Comparison of ENCODE assay signal across 21 cellular contexts in genomic region chr19:10575011-10575716, GRCh38. TPM values are rescaled to one million over a fixed set of nuclear protein-coding genes. Genes with fewer than 3 reads are reported as not detected.
A peak's percentile ranks its signal among the peaks of the same experiment; 100 is the strongest.
DNase-seq lines count a peak whose midpoint lies in the region; ATAC-seq, FAIRE-seq and TF ChIP-seq lines count a peak whose summit lies in the region.
"Had no signal": no experiment of that assay in that cellular context is flagged by ENCODE, and none has a peak within 500 bp of the region (broad histone marks: within the 10 kb centered on the region; RNA-seq: fewer than 3 reads in every experiment).

No MANE protein-coding gene starts in this region.

- H3F3A ChIP-seq in GM23248 (ENCODE audit: insufficient read depth): no peaks in the 10 kb centered on the region

- H3K4me2 ChIP-seq in A549: peak overlapping the region; percentile 89
- no peak overlapping the region for H3K4me2 ChIP-seq in GM23248 (ENCODE audit: unreplicated experiment)
- no peak overlapping the region for H3K4me2 ChIP-seq in K562 (ENCODE audit: insufficient read depth, low read length)
- H3K4me2 ChIP-seq: BLaER1 treated with 17β-estradiol and CSF1 and Interleukin-3, amounts not matched to agents 10 nM and 100 nM; GM23338 had no signal

- H3K4me1 Mint-ChIP-seq in activated T-cell treated with anti-CD3 and anti-CD28 coated beads, Interleukin-2, amount 50 U/mL, for 4 hours (ENCODE audit: low read depth): peaks cover 7% of the 10 kb centered on the region

- BruUV-seq in K562 (replicated peaks; lab: Mats Ljungman, UMichigan): no TSS peak

- H2AFZ ChIP-seq in GM23248 (no peak overlapping the region), K562 (ENCODE audit: low read depth, low read length) (no peak overlapping the region)
- H2AFZ ChIP-seq: GM23338 had no signal

- 0 out of 6 replicates have a peak overlapping the region, but pooled peaks of 1 of the 2 experiments have one; percentile 2 for H3K27ac ChIP-seq in A549
- no peak overlapping the region for H3K27ac ChIP-seq in GM23248
- no peak overlapping the region for H3K27ac ChIP-seq in K562 (ENCODE audit: extremely low read depth, low read depth, low read length)

- ATAC-seq in A549 (no peak), K562 (no peak), HG03196 (IDR thresholded peaks at IDR 0.05; ENCODE audit: unreplicated experiment) (no peak)
- ATAC-seq in activated T-cell treated with anti-CD3 and anti-CD28 coated beads, Interleukin-2, amount 50 U/mL, for 4 hours: no peak
- ATAC-seq: GM23338, Right ventricle myocardium inferior had no signal

- H3K9me3 ChIP-seq in A549: no peaks in the 10 kb centered on the region
- no peaks in the 10 kb centered on the region for H3K9me3 ChIP-seq in GM23248 (ENCODE audit: low read depth)
- H3K9me3 ChIP-seq in K562 (replicated peaks; ENCODE audit: control insufficient read depth, insufficient read depth, low read depth, low read length): no peaks in the 10 kb centered on the region
- H3K9me3 ChIP-seq: BLaER1 treated with 17β-estradiol and CSF1 and Interleukin-3, amounts not matched to agents 10 nM and 100 nM; MG63 had no signal

- H3K27me3 ChIP-seq in GM23248 (replicated peaks; ENCODE audit: insufficient read depth) (no peaks in the 10 kb centered on the region), K562 (ENCODE audit: control insufficient read depth in 2 of 2, insufficient read depth in 2 of 2, low read length in 2 of 2) (no peaks in the 10 kb centered on the region)
- H3K27me3 ChIP-seq: BLaER1 treated with 17β-estradiol and CSF1 and Interleukin-3, amounts not matched to agents 10 nM and 100 nM; MG63 had no signal

- CTCF ChIA-PET in A549 (lab: Yijun Ruan, JAX) (interaction anchor here (0.6 kb wide), 1 partner anchor 561 kb away, joined by 3 read pairs; no protein-coding TSS in a partner anchor), K562 (lab: Yijun Ruan, JAX; ENCODE audit: low intra/inter-chr PET ratio) (interaction anchor here (0.6 kb wide), 1 partner anchor 124 kb away, joined by 3 read pairs; no protein-coding TSS in a partner anchor)

- H3K36me3 ChIP-seq in GM23248 (ENCODE audit: low read depth) (no peaks in the 10 kb centered on the region), K562 (ENCODE audit: control insufficient read depth, insufficient read depth, low read length) (no peaks in the 10 kb centered on the region)
- H3K36me3 ChIP-seq: BLaER1 treated with 17β-estradiol and CSF1 and Interleukin-3, amounts not matched to agents 10 nM and 100 nM; MG63 had no signal

- no peak for TF ChIP-seq RAD21 in A549 (conservative IDR thresholded peaks at IDR 0.05 in 1 of 2, IDR thresholded peaks at IDR 0.05 in 1 of 2)
- no peak for TF ChIP-seq RAD21 in K562 (CRISPR knock-in tag; conservative IDR thresholded peaks at IDR 0.05 in 1 of 2, IDR thresholded peaks at IDR 0.05 in 1 of 2)

- H4K20me1 ChIP-seq in GM23248 (ENCODE audit: insufficient read depth) (no peaks in the 10 kb centered on the region), K562 (replicated peaks; ENCODE audit: control insufficient read depth, insufficient read depth, low read length) (no peaks in the 10 kb centered on the region)
- H4K20me1 ChIP-seq: BLaER1 treated with 17β-estradiol and CSF1 and Interleukin-3, amounts not matched to agents 10 nM and 100 nM had no signal

- H3K9ac ChIP-seq in GM23248 (no peak overlapping the region), K562 (ENCODE audit: insufficient read depth in 1 of 2, low read depth in 2 of 2, low read length in 2 of 2) (no peak overlapping the region)
- H3K9ac ChIP-seq: BLaER1 treated with 17β-estradiol and CSF1 and Interleukin-3, amounts not matched to agents 10 nM and 100 nM had no signal

- TF ChIP-seq POLR2A in A549 (IDR thresholded peaks at IDR 0.05; ENCODE audit: low read length): no peak
- TF ChIP-seq POLR2A in K562 (conservative IDR thresholded peaks at IDR 0.05): no peak

- H3K9me1 ChIP-seq in K562 (ENCODE audit: control insufficient read depth, insufficient read depth, low read length): no peaks in the 10 kb centered on the region

- no peaks in the 10 kb centered on the region for H3K27me3 Mint-ChIP-seq in activated T-cell treated with anti-CD3 and anti-CD28 coated beads, Interleukin-2, amount 50 U/mL, for 4 hours (ENCODE audit: low read depth)
- H3K27me3 Mint-ChIP-seq: CD4-positive, alpha-beta memory T cell had no signal

- no peak overlapping the region for H3K4me3 ChIP-seq in A549
- H3K4me3 ChIP-seq in GM23248: no peak overlapping the region
- no peak overlapping the region for H3K4me3 ChIP-seq in K562
- H3K4me3 ChIP-seq: BLaER1 treated with 17β-estradiol and CSF1 and Interleukin-3, amounts not matched to agents 10 nM and 100 nM; GM23338; MG63 had no signal

- 91% methylated on average over 6 of the region's 6 CpGs for WGBS in A549 (ENCODE audit: missing lambda C conversion rate)
- 50 to 51% methylated on average over 6 of the region's 6 CpGs for WGBS in GM23248 (ENCODE audit: low coverage in 1 of 2, low lambda C conversion rate in 2 of 2, missing lambda C conversion rate in 2 of 2), 2 experiments
- 52% methylated on average over 6 of the region's 6 CpGs for whole genome bisulfite sequencing in K562 (ENCODE audit: insufficient coverage, low coverage, missing lambda C conversion rate)

- TF ChIP-seq EP300 in A549 (IDR thresholded peaks at IDR 0.05) (no peak), K562 (IDR thresholded peaks at IDR 0.05; ENCODE audit: low read length) (no peak)

- no peaks in the 10 kb centered on the region for H3K9me2 ChIP-seq in GM23248 (ENCODE audit: insufficient read depth)

- no peaks in the 10 kb centered on the region for H3K9me3 Mint-ChIP-seq in activated T-cell treated with anti-CD3 and anti-CD28 coated beads, Interleukin-2, amount 50 U/mL, for 4 hours
- H3K9me3 Mint-ChIP-seq: CD4-positive, alpha-beta memory T cell; GM23338 had no signal

- in situ Hi-C loops in GM23248 (cut with MboI): no loop called here
- in situ Hi-C loops in K562 (cut with MboI): no loop called here

- no peak overlapping the region for H3K4me3 Mint-ChIP-seq in activated T-cell treated with anti-CD3 and anti-CD28 coated beads, Interleukin-2, amount 50 U/mL, for 4 hours
- H3K4me3 Mint-ChIP-seq: CD4-positive, alpha-beta memory T cell; GM23338 had no signal

- POLR2A ChIA-PET in A549 (lab: Yijun Ruan, JAX): interaction anchor here (0.7 kb wide), 1 partner anchor 568 kb away, joined by 6 read pairs; no protein-coding TSS in a partner anchor
- POLR2A ChIA-PET in K562 (lab: Yijun Ruan, JAX): interaction anchor here (0.6 to 0.7 kb wide), 2 partner anchors 52 to 663 kb away, joined by 3 read pairs; no protein-coding TSS in a partner anchor

- no peak for TF ChIP-seq CTCF in A549 (IDR thresholded peaks at IDR 0.05)
- TF ChIP-seq CTCF in K562 (IDR thresholded peaks at IDR 0.05 in 2 of 3, conservative IDR thresholded peaks at IDR 0.05 in 1 of 3; ENCODE audit: insufficient read depth in 2 of 3, low read depth in 1 of 3, low read length in 3 of 3): no peak

- intact Hi-C loops in K562 (cut with micrococcal nuclease): no loop called here

- DNase-seq in A549 (ENCODE audit: low read depth in 1 of 2, low spot score in 1 of 2): no peak
- peak; percentile 20 for DNase-seq in GM23248
- DNase-seq in K562 (ENCODE audit: extremely low read depth in 1 of 4, low spot score in 3 of 4): no peak
- no peak for DNase-seq in activated T-cell treated with anti-CD3 and anti-CD28 coated beads, Interleukin-2, amount 50 U/mL, for 4 hours
- DNase-seq: CD4-positive, alpha-beta memory T cell; HCEC 1CT; MG63; NCI-H1417; NCI-H1694 treated with DMSO at 0.1 percent for 48 hours; NCI-H2081 treated with DMSO at 0.1 percent for 48 hours; NCI-H2171 treated with DMSO at 0.1 percent for 48 hours; NCI-H524 treated with DMSO at 0.1 percent for 48 hours; NCI-H82 had no signal

- 0 out of 3 replicates have a peak, but pooled peaks cover 8% of the 10 kb centered on the region for H3K4me1 ChIP-seq in A549
- no peaks in the 10 kb centered on the region for H3K4me1 ChIP-seq in GM23248 (ENCODE audit: insufficient read depth)
- peaks cover 6 to 16% of the 10 kb centered on the region in 2 experiments; a peak in 4 of 5 replicates for H3K4me1 ChIP-seq in K562 (replicated peaks in 1 of 2; ENCODE audit: control insufficient read depth in 2 of 2, insufficient read depth in 2 of 2, low read length in 2 of 2)

- H3K79me2 ChIP-seq in GM23248 (ENCODE audit: insufficient read depth) (no peaks in the 10 kb centered on the region), K562 (ENCODE audit: control insufficient read depth, insufficient read depth, low read length) (no peaks in the 10 kb centered on the region)

- no peaks in the 10 kb centered on the region for H3K36me3 Mint-ChIP-seq in activated T-cell treated with anti-CD3 and anti-CD28 coated beads, Interleukin-2, amount 50 U/mL, for 4 hours (ENCODE audit: insufficient read depth)
- H3K36me3 Mint-ChIP-seq: CD4-positive, alpha-beta memory T cell had no signal

- no peak for FAIRE-seq in A549 (lab: Jason Lieb, UNC)
- FAIRE-seq in K562 (lab: Jason Lieb, UNC): no peak
- FAIRE-seq: G401.6, GM18507 had no signal

RNA-seq across cellular contexts. Expression of gene CDKN2D, which starts 6.4 kb away (rescaled TPM):
- polyA plus RNA-seq in A549 (2011; rRNA removed) (2.6 and 3.1 TPM in 2 replicates), A549 (2017; fragmentation: RNase III; extraction: RNeasy Plus Mini Kit Qiagen cat#74134 plus additional on column Dnase treatment) (3.9 to 4.3 TPM (median 4.1 TPM) in 3 replicates), GM23248 (2016; fragmentation: Nextera tagmentation; extraction: Ambion mirVana) (10.7 and 11.7 TPM in 2 replicates), K562 (2011; rRNA removed) (5.7 and 6.6 TPM in 2 replicates), K562 (2014; fragmentation: Illumina TruSeq; extraction: Trizol) (3.7 and 4.0 TPM in 2 replicates), K562 (2014; fragmentation: Nextera tagmentation; extraction: Ambion mirVana) (1 to 10 TPM in 1 of 2 experiments, under 1 TPM in 1; 0.41 to 1.0 TPM), K562 (2014; rRNA removed) (6.7 and 8.2 TPM in 2 replicates)
- 9.4 and 11.5 TPM in 2 replicates for polyA plus RNA-seq in A549 (2012; cell fraction: cytosol; rRNA removed)
- 4.8 and 8.9 TPM in 2 replicates for polyA plus RNA-seq in A549 (2012; cell fraction: nucleus; rRNA removed)
- polyA minus RNA-seq in A549 (2011; rRNA and poly(A)+ RNA removed): 1.0 and 2.0 TPM in 2 replicates
- 7.8 and 8.5 TPM in 2 replicates for total RNA-seq in GM23248 (2014; rRNA removed; shearing (Covaris generic))
- total RNA-seq in K562 (2011; cell fraction: chromatin; rRNA removed; ENCODE audit: low replicate concordance): 3.0 and 4.1 TPM in 2 replicates
- 4.5 and 5.1 TPM in 2 replicates for total RNA-seq in K562 (2011; cell fraction: nucleolus; rRNA removed)
- total RNA-seq in K562 (2011; cell fraction: nucleoplasm; rRNA removed): 4.1 and 6.0 TPM in 2 replicates
- total RNA-seq in K562 (2014; rRNA removed) (1.7 and 2.7 TPM in 2 replicates), K562 (2014; rRNA removed; fragmentation: Illumina TruSeq; extraction: Trizol) (1.7 and 2.4 TPM in 2 replicates), K562 (2015; rRNA removed; fragmentation: Illumina TruSeq; extraction: Trizol) (3.2 and 3.7 TPM in 2 replicates), K562 (2021) (4.1 and 4.7 TPM in 2 replicates)
- 9.6 and 11.2 TPM in 2 replicates for polyA plus RNA-seq in K562 (2011; cell fraction: cytosol; rRNA removed)
- 4.6 and 6.0 TPM in 2 replicates for polyA plus RNA-seq in K562 (2011; cell fraction: nucleus; rRNA removed)
- 4.6 and 12.8 TPM in 2 replicates for polyA plus RNA-seq in K562 (2012)
- 1.7 and 2.1 TPM in 2 replicates for polyA minus RNA-seq in K562 (2011; rRNA and poly(A)+ RNA removed)
- polyA minus RNA-seq in K562 (2011; cell fraction: cytosol; rRNA and poly(A)+ RNA removed): 1.9 and 5.0 TPM in 2 replicates
- 1.1 and 1.2 TPM in 2 replicates for polyA minus RNA-seq in K562 (2011; cell fraction: nucleus; rRNA and poly(A)+ RNA removed)
- 10 to 100 TPM; 15.3 to 19.8 (median 19.7) TPM for total RNA-seq in activated T-cell treated with anti-CD3 and anti-CD28 coated beads, Interleukin-2, amount 50 U/mL, for 4 hours

RNA-seq across cellular contexts. Expression of gene KRI1, which starts 9.4 kb away (rescaled TPM):
- 10.6 and 21.6 TPM in 2 replicates for polyA plus RNA-seq in A549 (2011; rRNA removed)
- polyA plus RNA-seq in A549 (2012; cell fraction: cytosol; rRNA removed): 14.0 and 14.4 TPM in 2 replicates
- polyA plus RNA-seq in A549 (2012; cell fraction: nucleus; rRNA removed): 42.6 and 45.9 TPM in 2 replicates
- 23.2 to 25.6 TPM (median 25.2 TPM) in 3 replicates for polyA plus RNA-seq in A549 (2017; fragmentation: RNase III; extraction: RNeasy Plus Mini Kit Qiagen cat#74134 plus additional on column Dnase treatment)
- polyA minus RNA-seq in A549 (2011; rRNA and poly(A)+ RNA removed): 5.7 and 6.3 TPM in 2 replicates
- 10.5 and 11.3 TPM in 2 replicates for total RNA-seq in GM23248 (2014; rRNA removed; shearing (Covaris generic))
- polyA plus RNA-seq in GM23248 (2016; fragmentation: Nextera tagmentation; extraction: Ambion mirVana): 14.9 and 15.1 TPM in 2 replicates
- 85.4 and 105 TPM in 2 replicates for total RNA-seq in K562 (2011; cell fraction: chromatin; rRNA removed; ENCODE audit: low replicate concordance)
- total RNA-seq in K562 (2011; cell fraction: nucleolus; rRNA removed): 60.1 and 62.2 TPM in 2 replicates
- total RNA-seq in K562 (2011; cell fraction: nucleoplasm; rRNA removed): 49.0 and 54.8 TPM in 2 replicates
- 44.6 and 50.3 TPM in 2 replicates for total RNA-seq in K562 (2014; rRNA removed)
- total RNA-seq in K562 (2014; rRNA removed; fragmentation: Illumina TruSeq; extraction: Trizol): 21.9 and 22.0 TPM in 2 replicates
- 24.7 and 25.0 TPM in 2 replicates for total RNA-seq in K562 (2015; rRNA removed; fragmentation: Illumina TruSeq; extraction: Trizol)
- total RNA-seq in K562 (2021): 34.3 and 37.7 TPM in 2 replicates
- polyA plus RNA-seq in K562 (2011; rRNA removed): 20.0 and 22.8 TPM in 2 replicates
- polyA plus RNA-seq in K562 (2011; cell fraction: cytosol; rRNA removed): 10.8 and 17.6 TPM in 2 replicates
- 52.6 and 92.9 TPM in 2 replicates for polyA plus RNA-seq in K562 (2011; cell fraction: nucleus; rRNA removed)
- polyA plus RNA-seq in K562 (2012): 34.7 and 40.9 TPM in 2 replicates
- 35.2 and 37.7 TPM in 2 replicates for polyA plus RNA-seq in K562 (2014; fragmentation: Illumina TruSeq; extraction: Trizol)
- 1 to 10 TPM; 1.1 to 2.0 TPM for polyA plus RNA-seq in K562 (2014; fragmentation: Nextera tagmentation; extraction: Ambion mirVana)
- 45.3 and 50.7 TPM in 2 replicates for polyA plus RNA-seq in K562 (2014; rRNA removed)
- polyA minus RNA-seq in K562 (2011; rRNA and poly(A)+ RNA removed): 15.9 and 20.0 TPM in 2 replicates
- 19.5 and 21.1 TPM in 2 replicates for polyA minus RNA-seq in K562 (2011; cell fraction: cytosol; rRNA and poly(A)+ RNA removed)
- polyA minus RNA-seq in K562 (2011; cell fraction: nucleus; rRNA and poly(A)+ RNA removed): 19.5 and 20.2 TPM in 2 replicates
- 10 to 100 TPM; 74.2 to 95.4 (median 87.4) TPM for total RNA-seq in activated T-cell treated with anti-CD3 and anti-CD28 coated beads, Interleukin-2, amount 50 U/mL, for 4 hours

RNA-seq across cellular contexts. Expression of gene AP1M2, which starts 11.9 kb away (rescaled TPM):
- polyA plus RNA-seq in A549 (2011; rRNA removed) (13.0 and 17.4 TPM in 2 replicates), A549 (2017; fragmentation: RNase III; extraction: RNeasy Plus Mini Kit Qiagen cat#74134 plus additional on column Dnase treatment) (44.8 to 53.1 TPM (median 45.0 TPM) in 3 replicates), GM23248 (2016; fragmentation: Nextera tagmentation; extraction: Ambion mirVana) (not detected in 2 replicates), K562 (2011; rRNA removed) (0.39 and 0.50 TPM in 2 replicates), K562 (2014; fragmentation: Illumina TruSeq; extraction: Trizol) (0.68 TPM in 1 of 2 replicates, not detected in the other), K562 (2014; fragmentation: Nextera tagmentation; extraction: Ambion mirVana) (1 to 10 TPM; 1.1 to 1.4 TPM), K562 (2014; rRNA removed) (1.1 and 1.3 TPM in 2 replicates)
- 30.6 and 31.2 TPM in 2 replicates for polyA plus RNA-seq in A549 (2012; cell fraction: cytosol; rRNA removed)
- 8.6 and 21.0 TPM in 2 replicates for polyA plus RNA-seq in A549 (2012; cell fraction: nucleus; rRNA removed)
- polyA minus RNA-seq in A549 (2011; rRNA and poly(A)+ RNA removed): 8.1 and 9.1 TPM in 2 replicates
- not detected in 2 replicates for total RNA-seq in GM23248 (2014; rRNA removed; shearing (Covaris generic))
- total RNA-seq in K562 (2011; cell fraction: chromatin; rRNA removed; ENCODE audit: low replicate concordance): not detected in 2 replicates
- total RNA-seq in K562 (2011; cell fraction: nucleolus; rRNA removed): 1.2 TPM in 1 of 2 replicates, not detected in the other
- total RNA-seq in K562 (2011; cell fraction: nucleoplasm; rRNA removed): 1.1 and 1.7 TPM in 2 replicates
- total RNA-seq in K562 (2014; rRNA removed) (0.59 TPM in 1 of 2 replicates, not detected in the other), K562 (2014; rRNA removed; fragmentation: Illumina TruSeq; extraction: Trizol) (0.57 and 1.3 TPM in 2 replicates), K562 (2015; rRNA removed; fragmentation: Illumina TruSeq; extraction: Trizol) (0.15 TPM in 1 of 2 replicates, not detected in the other), K562 (2021) (0.33 and 0.40 TPM in 2 replicates)
- polyA plus RNA-seq in K562 (2011; cell fraction: cytosol; rRNA removed): 0.34 and 1.0 TPM in 2 replicates
- polyA plus RNA-seq in K562 (2011; cell fraction: nucleus; rRNA removed): 0.24 and 0.41 TPM in 2 replicates
- 0.55 and 0.68 TPM in 2 replicates for polyA plus RNA-seq in K562 (2012)
- 0.11 TPM in 1 of 2 replicates, not detected in the other for polyA minus RNA-seq in K562 (2011; rRNA and poly(A)+ RNA removed)
- polyA minus RNA-seq in K562 (2011; cell fraction: cytosol; rRNA and poly(A)+ RNA removed): 0.95 and 2.2 TPM in 2 replicates
- polyA minus RNA-seq in K562 (2011; cell fraction: nucleus; rRNA and poly(A)+ RNA removed): 0.78 TPM in 1 of 2 replicates, not detected in the other
- under 1 TPM in 2 of 3 donors, not detected in 1; 0.43 to 0.95 TPM for total RNA-seq in activated T-cell treated with anti-CD3 and anti-CD28 coated beads, Interleukin-2, amount 50 U/mL, for 4 hours
- total RNA-seq: CD4-positive, alpha-beta memory T cell; LHCN-M2; Right ventricle myocardium inferior; SK-MEL-5 had no signal
- polyA plus RNA-seq: CD4-positive, alpha-beta memory T cell had no signal

RNA-seq across cellular contexts. Expression of gene ATG4D, which starts 31.5 kb away (rescaled TPM):
- polyA plus RNA-seq in A549 (2011; rRNA removed): 6.9 and 7.3 TPM in 2 replicates
- 17.8 and 24.2 TPM in 2 replicates for polyA plus RNA-seq in A549 (2012; cell fraction: cytosol; rRNA removed)
- 69.2 and 76.8 TPM in 2 replicates for polyA plus RNA-seq in A549 (2012; cell fraction: nucleus; rRNA removed)
- 10.4 to 12.4 TPM (median 10.7 TPM) in 3 replicates for polyA plus RNA-seq in A549 (2017; fragmentation: RNase III; extraction: RNeasy Plus Mini Kit Qiagen cat#74134 plus additional on column Dnase treatment)
- 10.8 and 14.9 TPM in 2 replicates for polyA minus RNA-seq in A549 (2011; rRNA and poly(A)+ RNA removed)
- 12.4 and 18.0 TPM in 2 replicates for total RNA-seq in GM23248 (2014; rRNA removed; shearing (Covaris generic))
- 6.2 and 6.3 TPM in 2 replicates for polyA plus RNA-seq in GM23248 (2016; fragmentation: Nextera tagmentation; extraction: Ambion mirVana)
- 20.6 and 77.4 TPM in 2 replicates for total RNA-seq in K562 (2011; cell fraction: chromatin; rRNA removed; ENCODE audit: low replicate concordance)
- total RNA-seq in K562 (2011; cell fraction: nucleolus; rRNA removed): 91.2 and 95.1 TPM in 2 replicates
- total RNA-seq in K562 (2011; cell fraction: nucleoplasm; rRNA removed): 39.5 and 45.9 TPM in 2 replicates
- 37.2 and 41.3 TPM in 2 replicates for total RNA-seq in K562 (2014; rRNA removed)
- total RNA-seq in K562 (2014; rRNA removed; fragmentation: Illumina TruSeq; extraction: Trizol): 9.1 and 12.8 TPM in 2 replicates
- total RNA-seq in K562 (2015; rRNA removed; fragmentation: Illumina TruSeq; extraction: Trizol): 22.9 and 26.8 TPM in 2 replicates
- 55.9 and 66.1 TPM in 2 replicates for total RNA-seq in K562 (2021)
- polyA plus RNA-seq in K562 (2011; rRNA removed): 20.4 and 27.9 TPM in 2 replicates
- 36.3 and 59.9 TPM in 2 replicates for polyA plus RNA-seq in K562 (2011; cell fraction: cytosol; rRNA removed)
- polyA plus RNA-seq in K562 (2011; cell fraction: nucleus; rRNA removed): 75.3 and 124 TPM in 2 replicates
- 45.0 and 67.2 TPM in 2 replicates for polyA plus RNA-seq in K562 (2012)
- 22.9 and 40.2 TPM in 2 replicates for polyA plus RNA-seq in K562 (2014; fragmentation: Illumina TruSeq; extraction: Trizol)
- polyA plus RNA-seq in K562 (2014; fragmentation: Nextera tagmentation; extraction: Ambion mirVana): 1 to 10 TPM in 1 of 2 experiments, under 1 TPM in 1; 0.51 to 1.7 TPM
- 45.4 and 55.3 TPM in 2 replicates for polyA plus RNA-seq in K562 (2014; rRNA removed)
- 7.4 and 12.6 TPM in 2 replicates for polyA minus RNA-seq in K562 (2011; rRNA and poly(A)+ RNA removed)
- polyA minus RNA-seq in K562 (2011; cell fraction: cytosol; rRNA and poly(A)+ RNA removed): 18.2 and 37.3 TPM in 2 replicates
- 20.8 and 24.9 TPM in 2 replicates for polyA minus RNA-seq in K562 (2011; cell fraction: nucleus; rRNA and poly(A)+ RNA removed)
- total RNA-seq in activated T-cell treated with anti-CD3 and anti-CD28 coated beads, Interleukin-2, amount 50 U/mL, for 4 hours: 10 to 100 TPM; 36.3 to 47.1 (median 39.9) TPM

RNA-seq across cellular contexts. Expression of gene SLC44A2, which starts 50.2 kb away (rescaled TPM):
- polyA plus RNA-seq in A549 (2011; rRNA removed) (8.3 and 10.3 TPM in 2 replicates), A549 (2017; fragmentation: RNase III; extraction: RNeasy Plus Mini Kit Qiagen cat#74134 plus additional on column Dnase treatment) (6.7 to 10.1 TPM (median 8.3 TPM) in 3 replicates), GM23248 (2016; fragmentation: Nextera tagmentation; extraction: Ambion mirVana) (44.5 and 48.6 TPM in 2 replicates), K562 (2011; rRNA removed) (15.1 and 23.3 TPM in 2 replicates), K562 (2014; fragmentation: Illumina TruSeq; extraction: Trizol) (26.3 and 33.0 TPM in 2 replicates), K562 (2014; fragmentation: Nextera tagmentation; extraction: Ambion mirVana) (1 to 10 TPM; 1.1 to 2.3 TPM), K562 (2014; rRNA removed) (12.4 and 16.7 TPM in 2 replicates)
- 4.4 and 5.8 TPM in 2 replicates for polyA plus RNA-seq in A549 (2012; cell fraction: cytosol; rRNA removed)
- 7.1 and 8.5 TPM in 2 replicates for polyA plus RNA-seq in A549 (2012; cell fraction: nucleus; rRNA removed)
- 12.6 and 16.0 TPM in 2 replicates for polyA minus RNA-seq in A549 (2011; rRNA and poly(A)+ RNA removed)
- total RNA-seq in GM23248 (2014; rRNA removed; shearing (Covaris generic)): 17.4 and 41.1 TPM in 2 replicates
- total RNA-seq in K562 (2011; cell fraction: chromatin; rRNA removed; ENCODE audit: low replicate concordance): 37.8 and 63.7 TPM in 2 replicates
- total RNA-seq in K562 (2011; cell fraction: nucleolus; rRNA removed): 41.6 and 41.7 TPM in 2 replicates
- total RNA-seq in K562 (2011; cell fraction: nucleoplasm; rRNA removed): 44.4 and 57.3 TPM in 2 replicates
- total RNA-seq in K562 (2014; rRNA removed) (6.8 and 14.4 TPM in 2 replicates), K562 (2014; rRNA removed; fragmentation: Illumina TruSeq; extraction: Trizol) (6.2 and 6.5 TPM in 2 replicates), K562 (2015; rRNA removed; fragmentation: Illumina TruSeq; extraction: Trizol) (8.0 and 8.1 TPM in 2 replicates), K562 (2021) (30.2 and 34.2 TPM in 2 replicates)
- 22.5 and 26.7 TPM in 2 replicates for polyA plus RNA-seq in K562 (2011; cell fraction: cytosol; rRNA removed)
- 44.7 and 54.4 TPM in 2 replicates for polyA plus RNA-seq in K562 (2011; cell fraction: nucleus; rRNA removed)
- 29.6 and 49.8 TPM in 2 replicates for polyA plus RNA-seq in K562 (2012)
- 18.5 and 22.8 TPM in 2 replicates for polyA minus RNA-seq in K562 (2011; rRNA and poly(A)+ RNA removed)
- polyA minus RNA-seq in K562 (2011; cell fraction: cytosol; rRNA and poly(A)+ RNA removed): 18.0 and 33.3 TPM in 2 replicates
- polyA minus RNA-seq in K562 (2011; cell fraction: nucleus; rRNA and poly(A)+ RNA removed): 7.8 and 11.1 TPM in 2 replicates
- 10 to 100 TPM; 41.5 to 45.8 (median 44.3) TPM for total RNA-seq in activated T-cell treated with anti-CD3 and anti-CD28 coated beads, Interleukin-2, amount 50 U/mL, for 4 hours

Comparison
In these comparisons a context has a peak if more than half of its experiments do, and no peak if none do; other contexts are left out.
1. Of the 35 proteins assayed by ChIP-seq in both K562 and A549: peak only in K562: CHD4; only in A549: none; in both: HDAC2 and KDM1A; in neither: 31; mixed calls (peak in some experiments, not most) for 1.